ENCODE assay signal across 8 cellular contexts in the genomic region with DNA sequence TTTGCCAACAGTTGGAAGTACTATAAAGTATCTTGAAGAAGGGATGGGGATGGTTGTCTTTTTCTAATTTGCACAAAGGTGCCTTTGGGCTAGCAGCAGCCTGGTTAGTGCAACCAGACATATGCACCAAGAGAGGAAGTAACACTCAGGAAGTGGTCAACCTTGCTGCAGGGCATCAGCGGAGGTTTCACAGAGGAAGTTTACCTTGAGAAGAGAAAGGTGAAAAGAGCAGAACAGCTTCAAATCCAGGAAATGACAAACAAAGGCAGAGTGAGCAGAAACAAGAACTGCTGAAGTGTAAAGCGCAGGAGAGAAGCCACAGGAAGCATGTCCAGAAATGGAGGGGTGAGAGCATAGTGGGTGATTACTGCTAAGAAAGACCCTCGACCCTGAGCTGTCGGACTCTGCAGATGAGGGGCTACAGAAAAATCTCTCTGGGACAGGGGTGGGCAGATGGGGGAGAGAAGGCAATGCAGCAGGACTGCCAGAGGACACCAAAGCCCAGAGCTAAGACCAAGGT.
DNase-seq lines count a peak whose midpoint lies in the region; ATAC-seq lines count a peak whose summit lies in the region.

No MANE protein-coding gene starts in this region.

- no peak overlapping the region for H2BK12ac ChIP-seq in trophoblast cell (ENCODE audit: low read length)

- H3K18ac ChIP-seq in trophoblast cell (ENCODE audit: low read length), result no peak overlapping the region

- H3K79me1 ChIP-seq in trophoblast cell (ENCODE audit: low read length), result peaks cover 9% of the 10 kb centered on the region

- no peak overlapping the region for H3K4me3 ChIP-seq in trophoblast cell (ENCODE audit: low read depth, low read length)

- no peak overlapping the region for H2AFZ ChIP-seq in trophoblast cell (ENCODE audit: insufficient read depth, low read length, poor library complexity)

- H3K4me1 Mint-ChIP-seq in T-cell, result peaks cover 94 to 99% (median 97%) of the 10 kb centered on the region in 3 donors
- peaks cover 89% of the 10 kb centered on the region for H3K4me1 Mint-ChIP-seq in central memory CD8-positive, alpha-beta T cell

- H3K27ac Mint-ChIP-seq in T-cell, result peak overlapping the region; percentile 99 to 100
- H3K27ac Mint-ChIP-seq in central memory CD8-positive, alpha-beta T cell (ENCODE audit: low read depth), result peak overlapping the region; percentile 98

- peak overlapping the region; percentile 50 for H4K91ac ChIP-seq in trophoblast cell (ENCODE audit: low read depth, low read length)

- H3K27me3 Mint-ChIP-seq in T-cell, result no peaks in the 10 kb centered on the region
- H3K27me3 Mint-ChIP-seq in central memory CD8-positive, alpha-beta T cell, result no peaks in the 10 kb centered on the region

- H3K4me2 ChIP-seq in trophoblast cell (ENCODE audit: low read length), result no peak overlapping the region

- peaks cover 25% of the 10 kb centered on the region for H3K36me3 Mint-ChIP-seq in T-cell
- peaks cover 28% of the 10 kb centered on the region for H3K36me3 Mint-ChIP-seq in central memory CD8-positive, alpha-beta T cell (ENCODE audit: insufficient read depth)

- H3K27me3 ChIP-seq in trophoblast cell (ENCODE audit: insufficient read depth, low read length), result no peaks in the 10 kb centered on the region

- H3K36me3 ChIP-seq in trophoblast cell (ENCODE audit: control insufficient read depth in 1 of 2, insufficient read depth in 2 of 2, low read length in 2 of 2), result peaks cover 6 to 8% of the 10 kb centered on the region in 2 experiments

- H3K9me3 Mint-ChIP-seq in T-cell, result peaks cover 0 to 5% (median 0%) of the 10 kb centered on the region in 3 donors
- no peaks in the 10 kb centered on the region for H3K9me3 Mint-ChIP-seq in central memory CD8-positive, alpha-beta T cell

- peak overlapping the region; percentile 69 to 78 (median 76) for H3K4me3 Mint-ChIP-seq in T-cell
- H3K4me3 Mint-ChIP-seq in central memory CD8-positive, alpha-beta T cell, result peak overlapping the region; percentile 72

- peaks cover 3% of the 10 kb centered on the region for H3K79me2 ChIP-seq in trophoblast cell (ENCODE audit: control insufficient read depth, insufficient read depth, low read length, poor library complexity)

- peak overlapping the region; percentile 63 for H3K27ac ChIP-seq in trophoblast cell (ENCODE audit: low read depth, low read length)

- POLR2A ChIA-PET in T-cell (lab: Charles Lee), result interaction anchor here (0.5 to 3.6 kb wide), 14 partner anchors 12 to 149 kb away, joined by 3 to 88 read pairs (median 4); a partner anchor contains a TSS

- no peak overlapping the region for H3K9ac ChIP-seq in trophoblast cell (ENCODE audit: low read length)

- H3K23ac ChIP-seq in trophoblast cell (ENCODE audit: low read length), result no peak overlapping the region

- ATAC-seq in HG03175 (IDR thresholded peaks at IDR 0.05; ENCODE audit: unreplicated experiment) (peak; percentile 80), T-cell (replicated peaks in 1 of 4) (peak; percentile 66 to 70 (median 69))
- ATAC-seq in central memory CD8-positive, alpha-beta T cell (replicated peaks; ENCODE audit: extremely low read depth, poor library complexity, severe bottlenecking), result peak; percentile 71

- peak overlapping the region; percentile 18 for H2BK5ac ChIP-seq in trophoblast cell (ENCODE audit: low read depth, low read length, poor library complexity)

- DNase-seq in Ammon's horn (ENCODE audit: low spot score), result peak; percentile 39
- peak; percentile 46 for DNase-seq in GM19238 (ENCODE audit: insufficient read length, low spot score)
- peak; percentile 45 to 87 (median 69) for DNase-seq in T-cell
- peak; percentile 42 to 81 for DNase-seq in central memory CD8-positive, alpha-beta T cell (ENCODE audit: low spot score in 2 of 2)
- DNase-seq in trophoblast cell, result no peak
- no peak for DNase-seq in NCI-H774 (lab: John Stamatoyannopoulos, UW)
- DNase-seq in COLO829 (ENCODE audit: low spot score), result no peak

- H2AK5ac ChIP-seq in trophoblast cell (ENCODE audit: low read length), result no peak overlapping the region

- no peak overlapping the region for H2BK120ac ChIP-seq in trophoblast cell (ENCODE audit: insufficient read depth, low read length, poor library complexity)

- H3K14ac ChIP-seq in trophoblast cell (ENCODE audit: low read length), result peak overlapping the region; percentile 2

- CTCF ChIA-PET in T-cell (lab: Charles Lee), result interaction anchor here (0.6 to 4.3 kb wide), 15 partner anchors 11 to 68 kb away, joined by 3 to 54 read pairs (median 6); a partner anchor contains a TSS

- no peak overlapping the region for H3K4ac ChIP-seq in trophoblast cell (ENCODE audit: low read depth, low read length)

- peaks cover 20 to 32% of the 10 kb centered on the region in 2 experiments for H3K4me1 ChIP-seq in trophoblast cell (ENCODE audit: control insufficient read depth in 1 of 2, insufficient read depth in 2 of 2, low read length in 2 of 2)

- no peak overlapping the region for H4K12ac ChIP-seq in trophoblast cell (ENCODE audit: low read depth, low read length)

- H4K8ac ChIP-seq in trophoblast cell (ENCODE audit: low read depth, low read length), result no peak overlapping the region

- no peaks in the 10 kb centered on the region for H3K9me3 ChIP-seq in trophoblast cell (ENCODE audit: insufficient read depth, low read depth, low read length)

- WGBS in trophoblast cell (ENCODE audit: extremely low coverage, insufficient coverage, insufficient read length), result no CpG with 5 or more reads among the region's 4 CpGs

Comparison
In these comparisons a context has a peak if more than half of its experiments do, and no peak if none do; other contexts are left out.
1. DNase-seq: peak in Ammon's horn (single experiment), GM19238 (single experiment), T-cell (34 of 34) and central memory CD8-positive, alpha-beta T cell (2 of 2); none in trophoblast cell (0 of 2), NCI-H774 (single experiment) and COLO829 (single experiment).
2. Peak in every context shown above with its lines, with median percentiles within 50 percentile points of each other: ATAC-seq.